In genomic region chr2:88503771-88504170, GRCh38 we compare ENCODE assay signal across 2 cellular contexts.
TF ChIP-seq lines count a peak whose summit lies in the region.

No MANE protein-coding gene starts in this region.

TF ChIP-seq in HepG2, 621 proteins besides CTCF, POLR2A, EP300 and RAD21:
- TF ChIP-seq GRHL1 (CRISPR knock-in tag; conservative IDR thresholded peaks at IDR 0.05) (no peak), ZSCAN25 (CRISPR knock-in tag; IDR thresholded peaks at IDR 0.05) (no peak), NONO (IDR thresholded peaks at IDR 0.05) (no peak), NONO (CRISPR knock-in tag; conservative IDR thresholded peaks at IDR 0.05) (no peak), ZFP36L2 (CRISPR knock-in tag; IDR thresholded peaks at IDR 0.05) (no peak), NFYB (CRISPR knock-in tag; IDR thresholded peaks at IDR 0.05) (peak; percentile 58), CENPBD1 (CRISPR knock-in tag; IDR thresholded peaks at IDR 0.05; ENCODE audit: borderline replicate concordance, low read depth) (no peak), NFYC (CRISPR knock-in tag; IDR thresholded peaks at IDR 0.05) (peak; percentile 19; the same call in 1 of the 2 replicates), REL (CRISPR knock-in tag; conservative IDR thresholded peaks at IDR 0.05) (no peak), TP53 (CRISPR knock-in tag; conservative IDR thresholded peaks at IDR 0.05) (no peak), CEBPZ (IDR thresholded peaks at IDR 0.05; ENCODE audit: low read length) (no peak), ZNF207 (IDR thresholded peaks at IDR 0.05; ENCODE audit: borderline replicate concordance) (no peak), ZNF431 (CRISPR knock-in tag; IDR thresholded peaks at IDR 0.05; ENCODE audit: borderline replicate concordance, low read depth) (no peak), GFI1 (CRISPR knock-in tag; IDR thresholded peaks at IDR 0.05; ENCODE audit: borderline replicate concordance) (no peak)
TF ChIP-seq in HepG2: peak in this region for 2.

TF ChIP-seq in K562, 482 proteins besides CTCF, POLR2A, EP300 and RAD21:
- TF ChIP-seq POLR2H (tag; IDR thresholded peaks at IDR 0.05; ENCODE audit: low read depth) (peak; percentile 63; the same call in 1 of the 2 replicates), NFYB (IDR thresholded peaks at IDR 0.05; ENCODE audit: extremely low read depth, insufficient read length) (peak; percentile 92), ZNF639 (CRISPR knock-in tag; conservative IDR thresholded peaks at IDR 0.05 in 1 of 2, IDR thresholded peaks at IDR 0.05 in 1 of 2) (no peak), ARID1B (IDR thresholded peaks at IDR 0.05) (no peak), PKNOX1 (IDR thresholded peaks at IDR 0.05) (peak; percentile 40; the same call in 1 of the 2 replicates), RBM25 (IDR thresholded peaks at IDR 0.05; ENCODE audit: low read depth, low read length, severe bottlenecking) (peak; percentile 26)
